1 cellular context compared by ENCODE assay signal in the genomic region with DNA sequence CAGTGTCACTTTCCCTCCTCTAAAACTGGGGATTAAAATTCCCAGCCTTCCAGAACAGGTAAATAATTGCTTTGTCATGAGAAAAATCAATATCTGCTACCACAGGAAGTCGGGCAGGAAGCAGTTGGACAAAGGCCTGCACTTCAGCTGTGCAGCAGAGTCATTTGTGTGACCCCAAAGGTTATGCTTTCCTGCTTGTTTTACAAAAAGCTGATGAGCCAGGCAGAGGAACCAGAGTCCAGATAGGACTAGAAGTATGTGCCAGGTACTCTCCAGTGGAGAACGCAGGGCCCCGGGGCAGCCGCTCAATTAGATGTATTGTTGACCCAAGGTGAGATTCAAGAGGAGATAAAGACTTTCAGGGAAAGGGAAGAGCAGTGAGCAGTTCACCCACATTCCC.
TF ChIP-seq lines count a peak whose summit lies in the region.

No MANE protein-coding gene starts in this region.

TF ChIP-seq in HepG2, 621 proteins besides CTCF, POLR2A, EP300 and RAD21 (continued from another document and continues in another):
- TF ChIP-seq ZNF513 (CRISPR knock-in tag; conservative IDR thresholded peaks at IDR 0.05): no peak
- no peak for TF ChIP-seq ZNF782 (CRISPR knock-in tag; IDR thresholded peaks at IDR 0.05; ENCODE audit: borderline replicate concordance)
- peak; percentile 87 for TF ChIP-seq MED1 (CRISPR knock-in tag; IDR thresholded peaks at IDR 0.05)
- TF ChIP-seq ZNF572 (CRISPR knock-in tag; IDR thresholded peaks at IDR 0.05): no peak
- no peak for TF ChIP-seq GZF1 (CRISPR knock-in tag; IDR thresholded peaks at IDR 0.05)
- peak; percentile 96 for TF ChIP-seq ZNF710 (CRISPR knock-in tag; IDR thresholded peaks at IDR 0.05; ENCODE audit: borderline replicate concordance)
- 0 out of 2 replicates have a peak, but pooled peaks have one; percentile 30 for TF ChIP-seq ZZZ3 (CRISPR knock-in tag; IDR thresholded peaks at IDR 0.05; ENCODE audit: borderline replicate concordance)
- TF ChIP-seq MLLT10 (CRISPR knock-in tag; IDR thresholded peaks at IDR 0.05): no peak
- no peak for TF ChIP-seq DNMT3B (CRISPR knock-in tag; conservative IDR thresholded peaks at IDR 0.05)
- TF ChIP-seq, protein P1, sequence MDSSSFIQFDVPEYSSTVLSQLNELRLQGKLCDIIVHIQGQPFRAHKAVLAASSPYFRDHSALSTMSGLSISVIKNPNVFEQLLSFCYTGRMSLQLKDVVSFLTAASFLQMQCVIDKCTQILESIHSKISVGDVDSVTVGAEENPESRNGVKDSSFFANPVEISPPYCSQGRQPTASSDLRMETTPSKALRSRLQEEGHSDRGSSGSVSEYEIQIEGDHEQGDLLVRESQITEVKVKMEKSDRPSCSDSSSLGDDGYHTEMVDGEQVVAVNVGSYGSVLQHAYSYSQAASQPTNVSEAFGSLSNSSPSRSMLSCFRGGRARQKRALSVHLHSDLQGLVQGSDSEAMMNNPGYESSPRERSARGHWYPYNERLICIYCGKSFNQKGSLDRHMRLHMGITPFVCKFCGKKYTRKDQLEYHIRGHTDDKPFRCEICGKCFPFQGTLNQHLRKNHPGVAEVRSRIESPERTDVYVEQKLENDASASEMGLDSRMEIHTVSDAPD (CRISPR knock-in tag; IDR thresholded peaks at IDR 0.05): no peak
- TF ChIP-seq, protein P2, sequence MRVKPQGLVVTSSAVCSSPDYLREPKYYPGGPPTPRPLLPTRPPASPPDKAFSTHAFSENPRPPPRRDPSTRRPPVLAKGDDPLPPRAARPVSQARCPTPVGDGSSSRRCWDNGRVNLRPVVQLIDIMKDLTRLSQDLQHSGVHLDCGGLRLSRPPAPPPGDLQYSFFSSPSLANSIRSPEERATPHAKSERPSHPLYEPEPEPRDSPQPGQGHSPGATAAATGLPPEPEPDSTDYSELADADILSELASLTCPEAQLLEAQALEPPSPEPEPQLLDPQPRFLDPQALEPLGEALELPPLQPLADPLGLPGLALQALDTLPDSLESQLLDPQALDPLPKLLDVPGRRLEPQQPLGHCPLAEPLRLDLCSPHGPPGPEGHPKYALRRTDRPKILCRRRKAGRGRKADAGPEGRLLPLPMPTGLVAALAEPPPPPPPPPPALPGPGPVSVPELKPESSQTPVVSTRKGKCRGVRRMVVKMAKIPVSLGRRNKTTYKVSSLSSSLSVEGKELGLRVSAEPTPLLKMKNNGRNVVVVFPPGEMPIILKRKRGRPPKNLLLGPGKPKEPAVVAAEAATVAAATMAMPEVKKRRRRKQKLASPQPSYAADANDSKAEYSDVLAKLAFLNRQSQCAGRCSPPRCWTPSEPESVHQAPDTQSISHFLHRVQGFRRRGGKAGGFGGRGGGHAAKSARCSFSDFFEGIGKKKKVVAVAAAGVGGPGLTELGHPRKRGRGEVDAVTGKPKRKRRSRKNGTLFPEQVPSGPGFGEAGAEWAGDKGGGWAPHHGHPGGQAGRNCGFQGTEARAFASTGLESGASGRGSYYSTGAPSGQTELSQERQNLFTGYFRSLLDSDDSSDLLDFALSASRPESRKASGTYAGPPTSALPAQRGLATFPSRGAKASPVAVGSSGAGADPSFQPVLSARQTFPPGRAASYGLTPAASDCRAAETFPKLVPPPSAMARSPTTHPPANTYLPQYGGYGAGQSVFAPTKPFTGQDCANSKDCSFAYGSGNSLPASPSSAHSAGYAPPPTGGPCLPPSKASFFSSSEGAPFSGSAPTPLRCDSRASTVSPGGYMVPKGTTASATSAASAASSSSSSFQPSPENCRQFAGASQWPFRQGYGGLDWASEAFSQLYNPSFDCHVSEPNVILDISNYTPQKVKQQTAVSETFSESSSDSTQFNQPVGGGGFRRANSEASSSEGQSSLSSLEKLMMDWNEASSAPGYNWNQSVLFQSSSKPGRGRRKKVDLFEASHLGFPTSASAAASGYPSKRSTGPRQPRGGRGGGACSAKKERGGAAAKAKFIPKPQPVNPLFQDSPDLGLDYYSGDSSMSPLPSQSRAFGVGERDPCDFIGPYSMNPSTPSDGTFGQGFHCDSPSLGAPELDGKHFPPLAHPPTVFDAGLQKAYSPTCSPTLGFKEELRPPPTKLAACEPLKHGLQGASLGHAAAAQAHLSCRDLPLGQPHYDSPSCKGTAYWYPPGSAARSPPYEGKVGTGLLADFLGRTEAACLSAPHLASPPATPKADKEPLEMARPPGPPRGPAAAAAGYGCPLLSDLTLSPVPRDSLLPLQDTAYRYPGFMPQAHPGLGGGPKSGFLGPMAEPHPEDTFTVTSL (CRISPR knock-in tag; IDR thresholded peaks at IDR 0.05; ENCODE audit: borderline replicate concordance): peak; percentile 95; the same call in 1 of the 2 replicates
- TF ChIP-seq KDM2A (CRISPR knock-in tag; IDR thresholded peaks at IDR 0.05; ENCODE audit: borderline replicate concordance, low read depth): 0 out of 2 replicates have a peak, but pooled peaks have one; percentile 25
- TF ChIP-seq RXRA (CRISPR knock-in tag; IDR thresholded peaks at IDR 0.05): no peak; the same call in 1 of the 2 replicates
- no peak for TF ChIP-seq ZNF737 (CRISPR knock-in tag; IDR thresholded peaks at IDR 0.05; ENCODE audit: borderline replicate concordance)
- 0 out of 2 replicates have a peak, but pooled peaks have one; percentile 30 for TF ChIP-seq MAX (IDR thresholded peaks at IDR 0.05)
- TF ChIP-seq, protein P3, sequence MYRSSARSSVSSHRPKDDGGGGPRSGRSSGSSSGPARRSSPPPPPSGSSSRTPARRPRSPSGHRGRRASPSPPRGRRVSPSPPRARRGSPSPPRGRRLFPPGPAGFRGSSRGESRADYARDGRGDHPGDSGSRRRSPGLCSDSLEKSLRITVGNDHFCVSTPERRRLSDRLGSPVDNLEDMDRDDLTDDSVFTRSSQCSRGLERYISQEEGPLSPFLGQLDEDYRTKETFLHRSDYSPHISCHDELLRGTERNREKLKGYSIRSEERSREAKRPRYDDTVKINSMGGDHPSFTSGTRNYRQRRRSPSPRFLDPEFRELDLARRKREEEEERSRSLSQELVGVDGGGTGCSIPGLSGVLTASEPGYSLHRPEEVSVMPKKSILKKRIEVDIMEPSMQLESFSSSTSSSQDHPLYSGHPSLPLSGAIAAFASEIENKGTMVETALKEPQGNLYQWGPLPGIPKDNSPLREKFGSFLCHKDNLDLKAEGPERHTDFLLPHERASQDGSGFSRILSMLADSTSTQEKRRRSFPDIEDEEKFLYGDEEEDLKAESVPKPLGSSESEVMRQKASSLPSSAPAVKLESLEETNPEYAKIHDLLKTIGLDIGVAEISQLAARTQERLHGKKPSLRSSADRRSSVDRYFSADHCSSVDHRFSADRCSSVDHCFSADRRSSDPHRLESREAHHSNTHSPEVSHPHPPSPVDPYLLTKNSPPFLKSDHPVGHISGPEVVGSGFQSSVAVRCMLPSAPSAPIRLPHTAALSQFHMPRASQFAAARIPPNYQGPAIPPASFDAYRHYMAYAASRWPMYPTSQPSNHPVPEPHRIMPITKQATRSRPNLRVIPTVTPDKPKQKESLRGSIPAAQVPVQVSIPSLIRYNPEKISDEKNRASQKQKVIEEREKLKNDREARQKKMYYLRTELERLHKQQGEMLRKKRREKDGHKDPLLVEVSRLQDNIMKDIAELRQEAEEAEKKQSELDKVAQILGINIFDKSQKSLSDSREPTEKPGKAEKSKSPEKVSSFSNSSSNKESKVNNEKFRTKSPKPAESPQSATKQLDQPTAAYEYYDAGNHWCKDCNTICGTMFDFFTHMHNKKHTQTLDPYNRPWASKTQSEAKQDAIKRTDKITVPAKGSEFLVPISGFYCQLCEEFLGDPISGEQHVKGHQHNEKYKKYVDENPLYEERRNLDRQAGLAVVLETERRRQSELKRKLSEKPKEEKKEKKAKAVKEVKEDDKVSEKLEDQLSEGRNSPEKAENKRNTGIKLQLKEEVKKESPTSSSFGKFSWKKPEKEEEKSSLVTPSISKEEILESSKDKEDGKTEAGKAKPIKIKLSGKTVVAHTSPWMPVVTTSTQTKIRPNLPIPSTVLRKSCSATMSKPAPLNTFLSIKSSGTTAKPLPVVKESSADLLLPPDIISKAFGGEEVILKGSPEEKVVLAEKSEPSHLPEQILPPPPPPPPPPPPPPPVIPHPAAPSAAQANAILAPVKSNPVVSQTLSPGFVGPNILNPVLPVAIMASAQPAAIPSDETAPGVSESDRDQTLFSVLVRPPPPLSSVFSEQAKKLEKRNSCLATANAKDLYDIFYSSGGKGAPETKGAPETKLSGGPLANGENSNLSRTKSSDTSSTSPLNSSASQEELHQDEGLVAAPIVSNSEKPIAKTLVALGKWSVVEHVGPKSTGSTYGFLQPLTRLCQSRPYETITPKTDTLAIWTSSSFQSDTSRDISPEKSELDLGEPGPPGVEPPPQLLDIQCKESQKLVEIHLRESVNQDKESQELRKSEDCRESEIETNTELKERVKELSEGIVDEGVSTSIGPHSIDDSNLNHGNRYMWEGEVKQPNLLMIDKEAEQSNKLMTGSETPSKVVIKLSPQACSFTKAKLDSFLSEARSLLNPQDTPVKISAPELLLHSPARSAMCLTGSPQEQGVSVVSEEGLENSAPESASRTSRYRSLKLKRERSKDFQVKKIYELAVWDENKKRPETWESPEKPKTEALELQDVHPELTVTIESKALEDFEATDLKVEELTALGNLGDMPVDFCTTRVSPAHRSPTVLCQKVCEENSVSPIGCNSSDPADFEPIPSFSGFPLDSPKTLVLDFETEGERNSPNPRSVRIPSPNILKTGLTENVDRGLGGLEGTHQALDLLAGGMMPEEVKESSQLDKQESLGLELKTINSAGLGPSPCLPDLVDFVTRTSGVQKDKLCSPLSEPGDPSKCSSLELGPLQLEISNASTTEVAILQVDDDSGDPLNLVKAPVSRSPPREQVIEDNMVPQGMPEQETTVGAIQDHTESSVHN (CRISPR knock-in tag; IDR thresholded peaks at IDR 0.05): no peak
- no peak for TF ChIP-seq NFRKB (IDR thresholded peaks at IDR 0.05)
- TF ChIP-seq, protein P4, sequence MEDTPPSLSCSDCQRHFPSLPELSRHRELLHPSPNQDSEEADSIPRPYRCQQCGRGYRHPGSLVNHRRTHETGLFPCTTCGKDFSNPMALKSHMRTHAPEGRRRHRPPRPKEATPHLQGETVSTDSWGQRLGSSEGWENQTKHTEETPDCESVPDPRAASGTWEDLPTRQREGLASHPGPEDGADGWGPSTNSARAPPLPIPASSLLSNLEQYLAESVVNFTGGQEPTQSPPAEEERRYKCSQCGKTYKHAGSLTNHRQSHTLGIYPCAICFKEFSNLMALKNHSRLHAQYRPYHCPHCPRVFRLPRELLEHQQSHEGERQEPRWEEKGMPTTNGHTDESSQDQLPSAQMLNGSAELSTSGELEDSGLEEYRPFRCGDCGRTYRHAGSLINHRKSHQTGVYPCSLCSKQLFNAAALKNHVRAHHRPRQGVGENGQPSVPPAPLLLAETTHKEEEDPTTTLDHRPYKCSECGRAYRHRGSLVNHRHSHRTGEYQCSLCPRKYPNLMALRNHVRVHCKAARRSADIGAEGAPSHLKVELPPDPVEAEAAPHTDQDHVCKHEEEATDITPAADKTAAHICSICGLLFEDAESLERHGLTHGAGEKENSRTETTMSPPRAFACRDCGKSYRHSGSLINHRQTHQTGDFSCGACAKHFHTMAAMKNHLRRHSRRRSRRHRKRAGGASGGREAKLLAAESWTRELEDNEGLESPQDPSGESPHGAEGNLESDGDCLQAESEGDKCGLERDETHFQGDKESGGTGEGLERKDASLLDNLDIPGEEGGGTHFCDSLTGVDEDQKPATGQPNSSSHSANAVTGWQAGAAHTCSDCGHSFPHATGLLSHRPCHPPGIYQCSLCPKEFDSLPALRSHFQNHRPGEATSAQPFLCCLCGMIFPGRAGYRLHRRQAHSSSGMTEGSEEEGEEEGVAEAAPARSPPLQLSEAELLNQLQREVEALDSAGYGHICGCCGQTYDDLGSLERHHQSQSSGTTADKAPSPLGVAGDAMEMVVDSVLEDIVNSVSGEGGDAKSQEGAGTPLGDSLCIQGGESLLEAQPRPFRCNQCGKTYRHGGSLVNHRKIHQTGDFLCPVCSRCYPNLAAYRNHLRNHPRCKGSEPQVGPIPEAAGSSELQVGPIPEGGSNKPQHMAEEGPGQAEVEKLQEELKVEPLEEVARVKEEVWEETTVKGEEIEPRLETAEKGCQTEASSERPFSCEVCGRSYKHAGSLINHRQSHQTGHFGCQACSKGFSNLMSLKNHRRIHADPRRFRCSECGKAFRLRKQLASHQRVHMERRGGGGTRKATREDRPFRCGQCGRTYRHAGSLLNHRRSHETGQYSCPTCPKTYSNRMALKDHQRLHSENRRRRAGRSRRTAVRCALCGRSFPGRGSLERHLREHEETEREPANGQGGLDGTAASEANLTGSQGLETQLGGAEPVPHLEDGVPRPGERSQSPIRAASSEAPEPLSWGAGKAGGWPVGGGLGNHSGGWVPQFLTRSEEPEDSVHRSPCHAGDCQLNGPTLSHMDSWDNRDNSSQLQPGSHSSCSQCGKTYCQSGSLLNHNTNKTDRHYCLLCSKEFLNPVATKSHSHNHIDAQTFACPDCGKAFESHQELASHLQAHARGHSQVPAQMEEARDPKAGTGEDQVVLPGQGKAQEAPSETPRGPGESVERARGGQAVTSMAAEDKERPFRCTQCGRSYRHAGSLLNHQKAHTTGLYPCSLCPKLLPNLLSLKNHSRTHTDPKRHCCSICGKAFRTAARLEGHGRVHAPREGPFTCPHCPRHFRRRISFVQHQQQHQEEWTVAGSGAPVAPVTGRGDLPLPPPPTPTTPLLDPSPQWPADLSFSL (CRISPR knock-in tag; IDR thresholded peaks at IDR 0.05): no peak
